ENCODE assay signal across 8 cellular contexts in genomic region chr15:70098461-70099166, GRCh38. TPM values are rescaled to one million over a fixed set of nuclear protein-coding genes. Genes with fewer than 3 reads are reported as not detected.
DNase-seq lines count a peak whose midpoint lies in the region; ATAC-seq, FAIRE-seq and TF ChIP-seq lines count a peak whose summit lies in the region.

No MANE protein-coding gene starts in this region.

- dilution Hi-C loops in keratinocyte (cut with MboI; ENCODE audit: extremely low pct_ligation_motif_present, low sequenced_read_pairs), result no loop called here

- ATAC-seq in GM21737 (IDR thresholded peaks at IDR 0.05; ENCODE audit: unreplicated experiment) (peak; percentile 0), HG02610 (IDR thresholded peaks at IDR 0.05; ENCODE audit: unreplicated experiment) (no peak)

- no peak for TF ChIP-seq CTCF in 22Rv1 (IDR thresholded peaks at IDR 0.05)
- no peak for TF ChIP-seq CTCF in brain microvascular endothelial cell (IDR thresholded peaks at IDR 0.05; ENCODE audit: low read depth, low read length, missing control alignments)
- no peak for TF ChIP-seq CTCF in keratinocyte (optimal IDR thresholded peaks at IDR 0.05 in 1 of 3, IDR thresholded peaks at IDR 0.05 in 1 of 3, conservative IDR thresholded peaks at IDR 0.05 in 1 of 3; ENCODE audit: extremely low read depth in 1 of 3, insufficient read depth in 2 of 3, low read length in 3 of 3)
- no peak for TF ChIP-seq CTCF in smooth muscle cell (IDR thresholded peaks at IDR 0.05; ENCODE audit: borderline replicate concordance, insufficient read depth, poor library complexity, severe bottlenecking)

- H3K9me3 ChIP-seq in SK-N-MC (ENCODE audit: low read depth, low read length) (no peaks in the 10 kb centered on the region), keratinocyte (ENCODE audit: control insufficient read depth, low read depth, low read length) (no peaks in the 10 kb centered on the region), smooth muscle cell (replicated peaks; ENCODE audit: low read depth) (no peaks in the 10 kb centered on the region)

- H3K9ac ChIP-seq in SK-N-MC (ENCODE audit: insufficient read length) (peak overlapping the region; percentile 94), keratinocyte (ENCODE audit: control insufficient read depth, extremely low read depth, insufficient read depth, low read length) (peak overlapping the region; percentile 79), smooth muscle cell (ENCODE audit: low read depth) (peak overlapping the region; percentile 95)

- H2AFZ ChIP-seq in keratinocyte (ENCODE audit: control insufficient read depth, low read length), result peak overlapping the region; percentile 53
- peak overlapping the region; percentile 28 for H2AFZ ChIP-seq in smooth muscle cell (ENCODE audit: low read depth)

- H3K4me2 ChIP-seq in keratinocyte (ENCODE audit: control insufficient read depth, extremely low read depth, insufficient read depth, low read depth, low read length) (peak overlapping the region; percentile 84), smooth muscle cell (peak overlapping the region; percentile 98)

- DNase-seq in SK-N-MC (ENCODE audit: low read depth, low spot score), result no peak
- no peak for DNase-seq in brain microvascular endothelial cell
- DNase-seq in keratinocyte (ENCODE audit: low read depth, low spot score), result no peak
- DNase-seq in smooth muscle cell (lab: John Stamatoyannopoulos, UW; ENCODE audit: unreplicated experiment), result no peak
- DNase-seq in COLO829 (ENCODE audit: low spot score), result no peak

- H3K27me3 ChIP-seq in brain microvascular endothelial cell (replicated peaks) (no peaks in the 10 kb centered on the region), keratinocyte (ENCODE audit: control insufficient read depth, extremely low read depth, insufficient read depth, low read length) (peaks cover 30% of the 10 kb centered on the region), smooth muscle cell (ENCODE audit: low read depth) (no peaks in the 10 kb centered on the region)

- in situ Hi-C loops in brain microvascular endothelial cell (cut with HindIII; ENCODE audit: low pct_ligation_motif_present, low sequenced_read_pairs), result no loop called here

- H4K20me1 ChIP-seq in keratinocyte (ENCODE audit: control insufficient read depth, extremely low read depth, insufficient read depth, low read length) (peaks cover 2% of the 10 kb centered on the region), smooth muscle cell (ENCODE audit: low read depth) (peaks cover 40% of the 10 kb centered on the region)

- WGBS in smooth muscle cell (ENCODE audit: low lambda C conversion rate), result 1% methylated on average over 57 of the region's 60 CpGs

- H3F3A ChIP-seq in smooth muscle cell (ENCODE audit: low read depth), result peaks cover 24% of the 10 kb centered on the region

- H3K4me1 ChIP-seq in keratinocyte (ENCODE audit: control insufficient read depth, extremely low read depth, insufficient read depth, low read length) (peaks cover 35% of the 10 kb centered on the region), smooth muscle cell (ENCODE audit: low read depth) (peaks cover 37% of the 10 kb centered on the region)

- no peak for FAIRE-seq in keratinocyte (lab: Jason Lieb, UNC)

- H3K9me1 ChIP-seq in keratinocyte (ENCODE audit: control insufficient read depth, extremely low read depth, insufficient read depth, low read length), result peaks cover 2% of the 10 kb centered on the region

- peak overlapping the region; percentile 99 for H3K4me3 ChIP-seq in SK-N-MC
- H3K4me3 ChIP-seq in brain microvascular endothelial cell (ENCODE audit: low read depth, low read length), result peak overlapping the region; percentile 55
- peak overlapping the region; percentile 47 to 72 (median 69) for H3K4me3 ChIP-seq in keratinocyte (ENCODE audit: control insufficient read depth in 2 of 3, extremely low read depth in 1 of 3, insufficient read depth in 2 of 3, low read depth in 1 of 3, low read length in 3 of 3)
- peak overlapping the region; percentile 66 for H3K4me3 ChIP-seq in smooth muscle cell

- peaks cover 14% of the 10 kb centered on the region for H3K79me2 ChIP-seq in keratinocyte (ENCODE audit: control insufficient read depth, insufficient read depth, low read length)
- H3K79me2 ChIP-seq in smooth muscle cell (ENCODE audit: low read depth), result peaks cover 45% of the 10 kb centered on the region

- H3K27ac ChIP-seq in 22Rv1, result peak overlapping the region; percentile 96
- peak overlapping the region; percentile 75 for H3K27ac ChIP-seq in SK-N-MC
- peak overlapping the region; percentile 79 for H3K27ac ChIP-seq in brain microvascular endothelial cell
- H3K27ac ChIP-seq in keratinocyte (ENCODE audit: control insufficient read depth, insufficient read depth, low read length), result peak overlapping the region; percentile 86
- H3K27ac ChIP-seq in smooth muscle cell (ENCODE audit: low read depth), result peak overlapping the region; percentile 96

- H3K36me3 ChIP-seq in SK-N-MC (ENCODE audit: insufficient read depth, low read length) (peaks cover 16% of the 10 kb centered on the region), brain microvascular endothelial cell (replicated peaks) (peaks cover 2% of the 10 kb centered on the region), keratinocyte (ENCODE audit: control insufficient read depth in 2 of 2, extremely low read depth in 1 of 2, insufficient read depth in 2 of 2, low read length in 2 of 2) (peaks cover 0 to under 1% of the 10 kb centered on the region in 2 experiments), smooth muscle cell (ENCODE audit: low read depth) (no peaks in the 10 kb centered on the region)

RNA-seq across cellular contexts. Expression of gene TLE3, which starts 0.9 kb away (rescaled TPM):
- 8.3 to 23.9 TPM (median 10.9 TPM) in 3 replicates for polyA plus RNA-seq in keratinocyte
- polyA plus RNA-seq in keratinocyte (2011; ENCODE audit: low read depth), result 46.1 TPM
- polyA plus RNA-seq in keratinocyte (2011; cell fraction: cytosol; rRNA removed), result 8.0 and 14.8 TPM in 2 replicates
- polyA plus RNA-seq in keratinocyte (2011; cell fraction: nucleus; rRNA removed), result 43.0 and 48.2 TPM in 2 replicates
- polyA plus RNA-seq in keratinocyte (2012; ENCODE audit: low replicate concordance), result 26.1 and 43.9 TPM in 2 replicates
- polyA minus RNA-seq in keratinocyte, result 27.2 to 54.5 TPM (median 38.6 TPM) in 3 replicates
- 30.5 TPM for polyA minus RNA-seq in keratinocyte (2011; cell fraction: cytosol; rRNA and poly(A)+ RNA removed)
- polyA minus RNA-seq in keratinocyte (2011; cell fraction: nucleus; rRNA and poly(A)+ RNA removed), result 57.5 and 64.5 TPM in 2 replicates
- 46.9 and 53.2 TPM in 2 replicates for total RNA-seq in smooth muscle cell
- polyA plus RNA-seq in smooth muscle cell, result 39.7 and 50.9 TPM in 2 replicates
